ENCODE assay signal across 15 cellular contexts in genomic region chr2:1603521-1603920, GRCh38.
A peak's percentile ranks its signal among the peaks of the same experiment; 100 is the strongest.
DNase-seq lines count a peak whose midpoint lies in the region; ATAC-seq and TF ChIP-seq lines count a peak whose summit lies in the region.
"Had no signal": no experiment of that assay in that cellular context is flagged by ENCODE, and none has a peak within 500 bp of the region (broad histone marks: within the 10 kb centered on the region; RNA-seq: fewer than 3 reads in every experiment).

No MANE protein-coding gene starts in this region.

- H3K9me3 Mint-ChIP-seq in activated T-helper 1 cell treated with anti-CD3 and anti-CD28 coated beads, Interleukin-12 subunit alpha, Interleukin-12 subunit beta, Interleukin-2, Interleukin-4 antibody, amounts not matched to agents 30 ng/mL and 10 ng/mL and 1 ng/mL, durations not matched to agents 14 hours and 24 hours and 36 hours: no peaks in the 10 kb centered on the region
- H3K9me3 Mint-ChIP-seq: CD4-positive, CD25-positive, alpha-beta regulatory T cell; H9 had no signal

- H3K9me3 ChIP-seq in RWPE2 (ENCODE audit: severe bottlenecking) (no peaks in the 10 kb centered on the region), mesenchymal stem cell (ENCODE audit: control insufficient read depth, low read length) (no peaks in the 10 kb centered on the region), upper lobe of right lung (no peaks in the 10 kb centered on the region)

- DNase-seq in activated effector memory CD4-positive, alpha-beta T cell treated with anti-CD3 and anti-CD28 coated beads, Interleukin-2, amount 50 U/mL, for 16 hours: peak; percentile 21
- no peak for DNase-seq in activated effector memory CD4-positive, alpha-beta T cell treated with Interleukin-2 at 50 U/mL for 16 hours
- peak; percentile 42 for DNase-seq in RWPE2 (ENCODE audit: low spot score)
- DNase-seq in mesenchymal stem cell: no peak
- no peak for DNase-seq in coronary artery (ENCODE audit: low spot score)
- no peak for DNase-seq in activated T-helper 1 cell treated with anti-CD3 and anti-CD28 coated beads, Interleukin-12 subunit alpha, Interleukin-12 subunit beta, Interleukin-2, Interleukin-4 antibody, amounts not matched to agents 30 ng/mL and 10 ng/mL and 1 ng/mL, durations not matched to agents 14 hours and 24 hours and 36 hours (ENCODE audit: low spot score)
- DNase-seq in upper lobe of right lung: no peak
- DNase-seq: CD4-positive, CD25-positive, alpha-beta regulatory T cell; DMS53; GF-D8; GM23248; H9 had no signal

- H4K8ac ChIP-seq in mesenchymal stem cell (ENCODE audit: low read length): no peak overlapping the region

- H3K14ac ChIP-seq in mesenchymal stem cell (ENCODE audit: low read length in 2 of 2): no peak overlapping the region

- peaks cover 7% of the 10 kb centered on the region for H3K27me3 Mint-ChIP-seq in activated T-helper 1 cell treated with anti-CD3 and anti-CD28 coated beads, Interleukin-12 subunit alpha, Interleukin-12 subunit beta, Interleukin-2, Interleukin-4 antibody, amounts not matched to agents 30 ng/mL and 10 ng/mL and 1 ng/mL, durations not matched to agents 14 hours and 24 hours and 36 hours (ENCODE audit: insufficient read depth)
- H3K27me3 Mint-ChIP-seq: CD4-positive, CD25-positive, alpha-beta regulatory T cell had no signal

- H3K4me2 ChIP-seq in mesenchymal stem cell (ENCODE audit: low read length, poor library complexity, severe bottlenecking): no peak overlapping the region

- 95% methylated on average over 15 of the region's 15 CpGs for WGBS in mesenchymal stem cell

- no peak overlapping the region for H4K91ac ChIP-seq in mesenchymal stem cell (ENCODE audit: low read length)

- H2AK5ac ChIP-seq in mesenchymal stem cell (ENCODE audit: low read length, severe bottlenecking): no peak overlapping the region

- TF ChIP-seq CTCF in RWPE2 (IDR thresholded peaks at IDR 0.05; ENCODE audit: poor library complexity, severe bottlenecking) (no peak), coronary artery (IDR thresholded peaks at IDR 0.05) (no peak), upper lobe of right lung (IDR thresholded peaks at IDR 0.05) (no peak)

- H2BK12ac ChIP-seq in mesenchymal stem cell (ENCODE audit: low read length in 2 of 2): peak overlapping the region; percentile 63 to 68

- no peak overlapping the region for H2AFZ ChIP-seq in mesenchymal stem cell (ENCODE audit: low read depth, low read length)
- H2AFZ ChIP-seq: GM23248 had no signal

- H3K79me1 ChIP-seq in mesenchymal stem cell (replicated peaks; ENCODE audit: low read length, poor library complexity, severe bottlenecking): peaks cover 3% of the 10 kb centered on the region

- H3K4me3 ChIP-seq in RWPE2 (ENCODE audit: severe bottlenecking) (no peak overlapping the region), mesenchymal stem cell (ENCODE audit: insufficient read depth in 1 of 2, low read depth in 1 of 2, low read length in 2 of 2) (no peak overlapping the region), coronary artery (no peak overlapping the region), upper lobe of right lung (no peak overlapping the region)
- H3K4me3 ChIP-seq: GM23248, K562 had no signal

- peaks cover 8% of the 10 kb centered on the region for H3K4me1 ChIP-seq in RWPE2 (ENCODE audit: insufficient read depth, poor library complexity, severe bottlenecking)
- H3K4me1 ChIP-seq in mesenchymal stem cell (ENCODE audit: control insufficient read depth, insufficient read depth, low read depth, low read length): peaks cover 44% of the 10 kb centered on the region
- peaks cover 23% of the 10 kb centered on the region for H3K4me1 ChIP-seq in upper lobe of right lung

- no peaks in the 10 kb centered on the region for H3K27me3 ChIP-seq in RWPE2 (ENCODE audit: insufficient read depth, poor library complexity, severe bottlenecking)
- H3K27me3 ChIP-seq in mesenchymal stem cell (ENCODE audit: control insufficient read depth in 1 of 2, insufficient read depth in 1 of 2, low read length in 2 of 2): peaks cover 0 to 35% of the 10 kb centered on the region in 2 experiments
- H3K27me3 ChIP-seq in upper lobe of right lung: no peaks in the 10 kb centered on the region

- no peaks in the 10 kb centered on the region for H3K4me1 Mint-ChIP-seq in activated T-helper 1 cell treated with anti-CD3 and anti-CD28 coated beads, Interleukin-12 subunit alpha, Interleukin-12 subunit beta, Interleukin-2, Interleukin-4 antibody, amounts not matched to agents 30 ng/mL and 10 ng/mL and 1 ng/mL, durations not matched to agents 14 hours and 24 hours and 36 hours (ENCODE audit: low read depth)
- H3K4me1 Mint-ChIP-seq: CD4-positive, CD25-positive, alpha-beta regulatory T cell had no signal

- ATAC-seq in RWPE2 (ENCODE audit: low read depth): no peak
- ATAC-seq in GM21717 (IDR thresholded peaks at IDR 0.05; ENCODE audit: unreplicated experiment): no peak
- no peak for ATAC-seq in upper lobe of right lung
- ATAC-seq: K562 had no signal

- peak overlapping the region; percentile 31 for H2BK15ac ChIP-seq in mesenchymal stem cell (ENCODE audit: low read depth, poor library complexity, severe bottlenecking)

- H3K23ac ChIP-seq in mesenchymal stem cell (ENCODE audit: low read length in 2 of 2): no peak overlapping the region

- no peak overlapping the region for H3K27ac Mint-ChIP-seq in activated T-helper 1 cell treated with anti-CD3 and anti-CD28 coated beads, Interleukin-12 subunit alpha, Interleukin-12 subunit beta, Interleukin-2, Interleukin-4 antibody, amounts not matched to agents 30 ng/mL and 10 ng/mL and 1 ng/mL, durations not matched to agents 14 hours and 24 hours and 36 hours
- H3K27ac Mint-ChIP-seq: CD4-positive, CD25-positive, alpha-beta regulatory T cell had no signal

- no peak overlapping the region for H3K4me3 Mint-ChIP-seq in activated T-helper 1 cell treated with anti-CD3 and anti-CD28 coated beads, Interleukin-12 subunit alpha, Interleukin-12 subunit beta, Interleukin-2, Interleukin-4 antibody, amounts not matched to agents 30 ng/mL and 10 ng/mL and 1 ng/mL, durations not matched to agents 14 hours and 24 hours and 36 hours
- H3K4me3 Mint-ChIP-seq: CD4-positive, CD25-positive, alpha-beta regulatory T cell; H9 had no signal

- intact Hi-C loops in activated T-helper 1 cell treated with anti-CD3 and anti-CD28 coated beads, Interleukin-12 subunit alpha, Interleukin-12 subunit beta, Interleukin-2, Interleukin-4 antibody, amounts not matched to agents 30 ng/mL and 10 ng/mL and 1 ng/mL, durations not matched to agents 14 hours and 24 hours and 36 hours (cut with micrococcal nuclease): no loop called here
- intact Hi-C loops in upper lobe of right lung (cut with DNase I): no loop called here

- H3K18ac ChIP-seq in mesenchymal stem cell (ENCODE audit: low read depth in 1 of 2, low read length in 2 of 2): peak overlapping the region in 1 of 2 experiments; percentile 51

- peak overlapping the region in 1 of 2 experiments; percentile 6 for H3K4ac ChIP-seq in mesenchymal stem cell (ENCODE audit: low read depth in 1 of 2, low read length in 2 of 2)

- no peak overlapping the region for H3K27ac ChIP-seq in RWPE2 (ENCODE audit: poor library complexity, severe bottlenecking)
- H3K27ac ChIP-seq in mesenchymal stem cell (ENCODE audit: low read length, poor library complexity, severe bottlenecking): no peak overlapping the region
- no peak overlapping the region for H3K27ac ChIP-seq in coronary artery
- H3K27ac ChIP-seq in upper lobe of right lung: no peak overlapping the region
- H3K27ac ChIP-seq: 22Rv1, GM23248 had no signal

- H2BK120ac ChIP-seq in mesenchymal stem cell (ENCODE audit: low read depth, low read length): no peak overlapping the region

- no peak overlapping the region for H3K9ac ChIP-seq in mesenchymal stem cell (ENCODE audit: low read length)
- H3K9ac ChIP-seq: GM23248 had no signal

- H3K36me3 ChIP-seq in RWPE2 (ENCODE audit: low read depth) (no peaks in the 10 kb centered on the region), mesenchymal stem cell (ENCODE audit: control insufficient read depth in 1 of 2, insufficient read depth in 2 of 2, low read depth in 1 of 2, low read length in 2 of 2) (peaks cover 0 to 5% of the 10 kb centered on the region in 2 experiments), upper lobe of right lung (no peaks in the 10 kb centered on the region)

- no peak overlapping the region for H2BK5ac ChIP-seq in mesenchymal stem cell (ENCODE audit: low read depth, low read length, poor library complexity, severe bottlenecking)

- H3K36me3 Mint-ChIP-seq in activated T-helper 1 cell treated with anti-CD3 and anti-CD28 coated beads, Interleukin-12 subunit alpha, Interleukin-12 subunit beta, Interleukin-2, Interleukin-4 antibody, amounts not matched to agents 30 ng/mL and 10 ng/mL and 1 ng/mL, durations not matched to agents 14 hours and 24 hours and 36 hours (ENCODE audit: low read depth): no peaks in the 10 kb centered on the region
- H3K36me3 Mint-ChIP-seq: CD4-positive, CD25-positive, alpha-beta regulatory T cell had no signal

Comparison
In these comparisons a context has a peak if more than half of its experiments do, and no peak if none do; other contexts are left out.
1. DNase-seq: peak in activated effector memory CD4-positive, alpha-beta T cell treated with anti-CD3 and anti-CD28 coated beads, Interleukin-2, amount 50 U/mL, for 16 hours (single experiment) and RWPE2 (single experiment); none in activated effector memory CD4-positive, alpha-beta T cell treated with Interleukin-2 at 50 U/mL for 16 hours (single experiment), mesenchymal stem cell (single experiment), coronary artery (single experiment), activated T-helper 1 cell treated with anti-CD3 and anti-CD28 coated beads, Interleukin-12 subunit alpha, Interleukin-12 subunit beta, Interleukin-2, Interleukin-4 antibody, amounts not matched to agents 30 ng/mL and 10 ng/mL and 1 ng/mL, durations not matched to agents 14 hours and 24 hours and 36 hours (single experiment) and upper lobe of right lung (single experiment).